8 cellular contexts compared by ENCODE assay signal in genomic region chr7:5429857-5430611, GRCh38. TPM values are rescaled to one million over a fixed set of nuclear protein-coding genes. Genes with fewer than 3 reads are reported as not detected.
DNase-seq lines count a peak whose midpoint lies in the region; ATAC-seq lines count a peak whose summit lies in the region.

No MANE protein-coding gene starts in this region.

- H3K4me1 ChIP-seq in NT2/D1 (ENCODE audit: insufficient read depth, insufficient read length) (peaks cover 23% of the 10 kb centered on the region), esophagus (ENCODE audit: control insufficient read depth in 2 of 2, insufficient read depth in 2 of 2, low read length in 1 of 2) (peaks cover 0 to 7% of the 10 kb centered on the region in 2 donors)

- H3K36me3 ChIP-seq in NT2/D1 (ENCODE audit: insufficient read depth, insufficient read length, low read length) (no peaks in the 10 kb centered on the region), esophagus (ENCODE audit: control insufficient read depth in 2 of 2, insufficient read depth in 2 of 2, low read length in 1 of 2) (no peaks in the 10 kb centered on the region)

- H3K36me3 Mint-ChIP-seq in naive B cell, result peaks cover 0 to 14% of the 10 kb centered on the region in 2 donors

- peak overlapping the region; percentile 99 for H3K27ac ChIP-seq in esophagus (ENCODE audit: low read depth in 2 of 2, low read length in 1 of 2)

- H3K9me3 ChIP-seq in NT2/D1 (ENCODE audit: insufficient read depth, low read length) (peaks cover 10% of the 10 kb centered on the region; the same call in 1 of the 2 replicates), esophagus (ENCODE audit: control insufficient read depth in 2 of 2, insufficient read depth in 1 of 2, low read depth in 1 of 2, low read length in 1 of 2) (no peaks in the 10 kb centered on the region)

- H3K27me3 Mint-ChIP-seq in naive B cell, result peaks cover 48 to 90% (median 77%) of the 10 kb centered on the region in 3 donors

- peak in 1 of 2 donors; percentile 29 for ATAC-seq in naive B cell (ENCODE audit: low read depth in 2 of 2)
- ATAC-seq in GM18519 (IDR thresholded peaks at IDR 0.05; ENCODE audit: low FRiP score, unreplicated experiment), result no peak
- no peak for ATAC-seq in HG03196 (IDR thresholded peaks at IDR 0.05; ENCODE audit: unreplicated experiment)

- H3K9me3 Mint-ChIP-seq in naive B cell, result peaks cover 0 to 8% (median 4%) of the 10 kb centered on the region in 7 donors

- peak overlapping the region; percentile 40 to 89 (median 66) for H3K27ac Mint-ChIP-seq in naive B cell

- H3K4me1 Mint-ChIP-seq in naive B cell, result peaks cover 18 to 36% (median 35%) of the 10 kb centered on the region in 3 donors

- WGBS in esophagus, 2 donors, result 19% methylated on average over 30 of the region's 30 CpGs

- peak overlapping the region in 7 of 8 donors; percentile 10 to 80 (median 57) for H3K4me3 Mint-ChIP-seq in naive B cell

- peak; percentile 47 for DNase-seq in NCI-H1105 treated with DMSO at 0.1 percent for 48 hours (lab: John Stamatoyannopoulos, UW)
- no peak for DNase-seq in NCI-H1105 (lab: John Stamatoyannopoulos, UW)
- no peak for DNase-seq in NT2/D1 (ENCODE audit: low read depth, low spot score)
- DNase-seq in naive B cell, result peak; percentile 7
- no peak for DNase-seq in NK-92 treated with Interleukin-12 subunit alpha and Interleukin-12 subunit beta, amount 100 ng/mL, for 24 hours (lab: John Stamatoyannopoulos, UW)

- H3K27me3 ChIP-seq in NT2/D1 (ENCODE audit: insufficient read depth, insufficient read length), result peaks cover 81% of the 10 kb centered on the region
- no peaks in the 10 kb centered on the region for H3K27me3 ChIP-seq in esophagus (ENCODE audit: control insufficient read depth in 1 of 2, insufficient read depth in 2 of 2, low read length in 2 of 2)

- H3K4me3 ChIP-seq in NT2/D1 (ENCODE audit: insufficient read length, low read depth) (peak overlapping the region; percentile 26), esophagus (ENCODE audit: low read depth in 1 of 2, low read length in 2 of 2) (peak overlapping the region; percentile 72 to 88)

- peak overlapping the region; percentile 61 for H3K9ac ChIP-seq in NT2/D1 (ENCODE audit: insufficient read length, low read depth)

RNA-seq across cellular contexts. Expression of gene TNRC18, which starts 6.4 kb away (rescaled TPM):
- polyA plus RNA-seq in esophagus, result 10 to 100 TPM; 18.0 to 34.0 TPM
- polyA plus RNA-seq in naive B cell (ENCODE audit: low read depth in 6 of 6), result 1 to 10 TPM in 4 of 6 donors, under 1 TPM in 1, not detected in 1; 0.29 to 2.9 (median 2.0) TPM

Comparison
In these comparisons a context has a peak if more than half of its experiments do, and no peak if none do; other contexts are left out.
1. DNase-seq: peak in NCI-H1105 treated with DMSO at 0.1 percent for 48 hours (single experiment) and naive B cell (single experiment); none in NCI-H1105 (single experiment), NT2/D1 (single experiment) and NK-92 treated with Interleukin-12 subunit alpha and Interleukin-12 subunit beta, amount 100 ng/mL, for 24 hours (single experiment).
2. RNA of gene TNRC18, which starts 6.4 kb away (polyA plus RNA-seq): 18.0 to 34.0 TPM in esophagus; 0.29 to 2.9 TPM in naive B cell; every median in the first group is over 4 times any median in the second.